Comparison of ENCODE assay signal across 11 cellular contexts in genomic region chr17:38850374-38850773, GRCh38. TPM values are rescaled to one million over a fixed set of nuclear protein-coding genes. Genes with fewer than 3 reads are reported as not detected.
DNase-seq lines count a peak whose midpoint lies in the region; ATAC-seq, FAIRE-seq and TF ChIP-seq lines count a peak whose summit lies in the region.
"Had no signal": no experiment of that assay in that cellular context is flagged by ENCODE, and none has a peak within 500 bp of the region (broad histone marks: within the 10 kb centered on the region; RNA-seq: fewer than 3 reads in every experiment).

No MANE protein-coding gene starts in this region.

- H3K36me3 Mint-ChIP-seq in activated CD8-positive, alpha-beta T cell treated with anti-CD3 and anti-CD28 coated beads for 36 hours (ENCODE audit: low read depth) = peaks cover 60% of the 10 kb centered on the region
- peaks cover 11 to 33% (median 27%) of the 10 kb centered on the region in 3 donors for H3K36me3 Mint-ChIP-seq in immature natural killer cell

- no peaks in the 10 kb centered on the region for H3K9me3 Mint-ChIP-seq in activated CD8-positive, alpha-beta T cell treated with anti-CD3 and anti-CD28 coated beads for 36 hours
- no peaks in the 10 kb centered on the region for H3K9me3 Mint-ChIP-seq in immature natural killer cell

- peak; percentile 30; the same call in 1 of the 2 replicates for TF ChIP-seq POLR2A in GM12892 (IDR thresholded peaks at IDR 0.05; ENCODE audit: low read depth, low read length)

- ATAC-seq in activated CD8-positive, alpha-beta T cell treated with anti-CD3 and anti-CD28 coated beads for 36 hours = no peak

- H3K27ac Mint-ChIP-seq in activated CD8-positive, alpha-beta T cell treated with anti-CD3 and anti-CD28 coated beads for 36 hours = peak overlapping the region; percentile 76
- H3K27ac Mint-ChIP-seq in immature natural killer cell = peak overlapping the region; percentile 53 to 99 (median 86)

- peaks cover 10% of the 10 kb centered on the region for H3K4me1 ChIP-seq in ACC112 (ENCODE audit: control insufficient read depth, insufficient read depth, low read length, unreplicated experiment)

- TF ChIP-seq CTCF in activated CD8-positive, alpha-beta T cell treated with anti-CD3 and anti-CD28 coated beads for 36 hours (IDR thresholded peaks at IDR 0.05) = no peak

- H3K79me2 ChIP-seq in ACC112 (ENCODE audit: control insufficient read depth, insufficient read depth, low read length, unreplicated experiment) = peaks cover 41% of the 10 kb centered on the region

- H3K27me3 Mint-ChIP-seq in activated CD8-positive, alpha-beta T cell treated with anti-CD3 and anti-CD28 coated beads for 36 hours = no peaks in the 10 kb centered on the region
- peaks cover 3 to 10% (median 5%) of the 10 kb centered on the region in 3 donors for H3K27me3 Mint-ChIP-seq in immature natural killer cell (ENCODE audit: low read depth in 3 of 3)

- DNase-seq in GM12892 (ENCODE audit: insufficient read length) = no peak
- DNase-seq in activated CD8-positive, alpha-beta T cell treated with anti-CD3 and anti-CD28 coated beads for 36 hours = no peak
- no peak for DNase-seq in immature natural killer cell
- DNase-seq in activated gamma-delta T cell (lab: John Stamatoyannopoulos, UW) = no peak
- no peak for DNase-seq in NCI-H187 (lab: John Stamatoyannopoulos, UW)
- DNase-seq in stimulated activated CD4-positive, alpha-beta T cell treated with anti-CD3 and anti-CD28 coated beads, Interleukin-1b, Interleukin-23, amount 100 ng/mL, for 48 hours = no peak
- DNase-seq in NCI-H2196 (lab: John Stamatoyannopoulos, UW; ENCODE audit: unreplicated experiment) = no peak
- DNase-seq: dermis blood vessel endothelial cell, ovary had no signal

- peak overlapping the region; percentile 99 for H3K4me3 ChIP-seq in ACC112 (ENCODE audit: low read depth, low read length)
- H3K4me3 ChIP-seq: ovary, tibial nerve had no signal

- peaks cover 44% of the 10 kb centered on the region for H3K36me3 ChIP-seq in ACC112 (ENCODE audit: insufficient read depth, low read length)
- H3K36me3 ChIP-seq: ovary had no signal

- no peak overlapping the region for H2AFZ ChIP-seq in ACC112 (ENCODE audit: low read length, unreplicated experiment)

- H3K27ac ChIP-seq in ACC112 (ENCODE audit: low read depth, low read length) = no peak overlapping the region
- H3K27ac ChIP-seq: ovary, tibial nerve had no signal

- H3K4me3 Mint-ChIP-seq in activated CD8-positive, alpha-beta T cell treated with anti-CD3 and anti-CD28 coated beads for 36 hours = peak overlapping the region; percentile 99
- H3K4me3 Mint-ChIP-seq in immature natural killer cell = peak overlapping the region in 2 of 5 donors; percentile 3 to 14

- H3K27me3 ChIP-seq in ACC112 (ENCODE audit: insufficient read depth, low read length) = no peaks in the 10 kb centered on the region
- H3K27me3 ChIP-seq: ovary, tibial nerve had no signal

- POLR2A ChIA-PET in activated CD8-positive, alpha-beta T cell treated with anti-CD3 and anti-CD28 coated beads for 36 hours (lab: Charles Lee) = interaction anchor here (0.6 to 8.3 kb wide), 12 partner anchors 12 to 98 kb away, joined by 3 to 106 read pairs (median 4); partner anchors contain the start of genes CWC25, LASP1 and LASP1NB

- no peak for FAIRE-seq in GM12892 (lab: Jason Lieb, UNC)

- intact Hi-C loops in activated CD8-positive, alpha-beta T cell treated with anti-CD3 and anti-CD28 coated beads for 36 hours (cut with micrococcal nuclease) = no loop called here

- H3K4me1 Mint-ChIP-seq in activated CD8-positive, alpha-beta T cell treated with anti-CD3 and anti-CD28 coated beads for 36 hours (ENCODE audit: low read depth) = peaks cover 39% of the 10 kb centered on the region
- H3K4me1 Mint-ChIP-seq in immature natural killer cell = peaks cover 44 to 47% of the 10 kb centered on the region in 2 donors

- CTCF ChIA-PET in activated CD8-positive, alpha-beta T cell treated with anti-CD3 and anti-CD28 coated beads for 36 hours (lab: Charles Lee) = no interaction called here

RNA-seq across cellular contexts. Expression of gene RPL23, which starts 3.1 kb away (rescaled TPM):
- 4,815 TPM for polyA plus RNA-seq in GM12892 (2012; ENCODE audit: missing spikeins)
- 1,000 to 10,000 TPM; 1,908 to 1,957 TPM for total RNA-seq in activated CD8-positive, alpha-beta T cell treated with anti-CD3 and anti-CD28 coated beads for 36 hours
- polyA plus RNA-seq in immature natural killer cell = 100 to 1,000 TPM; 285 to 713 (median 532) TPM

RNA-seq across cellular contexts. Expression of gene LASP1, which starts 19.5 kb away (rescaled TPM):
- 48.4 TPM for polyA plus RNA-seq in GM12892 (2012; ENCODE audit: missing spikeins)
- 100 to 1,000 TPM; 135 to 139 TPM for total RNA-seq in activated CD8-positive, alpha-beta T cell treated with anti-CD3 and anti-CD28 coated beads for 36 hours
- 100 to 1,000 TPM in 1 of 3 donors, 10 to 100 TPM in 2; 94.3 to 171 (median 96.5) TPM for polyA plus RNA-seq in immature natural killer cell

RNA-seq across cellular contexts. Expression of gene CWC25, which starts 25.3 kb away (rescaled TPM):
- 21.9 TPM for polyA plus RNA-seq in GM12892 (2012; ENCODE audit: missing spikeins)
- total RNA-seq in activated CD8-positive, alpha-beta T cell treated with anti-CD3 and anti-CD28 coated beads for 36 hours = 10 to 100 TPM; 19.7 to 20.1 TPM
- 10 to 100 TPM in 1 of 3 donors, 1 to 10 TPM in 2; 4.3 to 11.1 (median 5.2) TPM for polyA plus RNA-seq in immature natural killer cell

RNA-seq across cellular contexts. Expression of gene PIP4K2B, which starts 51.0 kb away (rescaled TPM):
- 15.6 TPM for polyA plus RNA-seq in GM12892 (2012; ENCODE audit: missing spikeins)
- total RNA-seq in activated CD8-positive, alpha-beta T cell treated with anti-CD3 and anti-CD28 coated beads for 36 hours = 10 to 100 TPM; 30.9 to 33.2 TPM
- polyA plus RNA-seq in immature natural killer cell = 10 to 100 TPM in 2 of 3 donors, 1 to 10 TPM in 1; 6.2 to 15.4 (median 12.5) TPM
